In the genomic region with DNA sequence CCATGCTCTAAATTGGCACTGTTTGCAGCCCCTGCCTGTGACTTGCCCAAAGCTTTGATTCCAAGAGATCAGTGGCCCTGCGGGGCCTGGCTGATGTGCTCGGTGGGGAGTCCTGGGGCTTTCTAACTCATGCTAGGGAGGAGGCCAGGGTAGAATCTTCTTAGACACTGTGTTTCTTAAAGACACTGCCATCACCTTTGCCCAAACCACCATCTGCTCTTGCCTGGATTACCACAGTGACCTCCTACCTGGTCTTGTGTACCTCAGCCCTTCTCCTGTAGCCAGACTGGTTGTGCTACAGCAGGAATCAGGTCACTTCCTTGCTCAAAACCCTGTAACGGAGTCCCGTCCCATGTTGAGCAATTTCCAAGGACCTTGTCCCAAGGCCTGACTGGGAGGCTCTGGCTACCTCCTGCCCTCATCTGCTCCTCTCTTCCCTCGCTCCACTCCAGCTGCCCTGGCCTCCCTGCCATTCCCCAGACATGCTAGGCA, we compare ENCODE assay signal across 2 cellular contexts.
TF ChIP-seq lines count a peak whose summit lies in the region.

No MANE protein-coding gene starts in this region.

TF ChIP-seq in A549, 52 proteins besides CTCF, POLR2A, EP300 and RAD21 (continued from another document):
- TF ChIP-seq, protein P1, sequence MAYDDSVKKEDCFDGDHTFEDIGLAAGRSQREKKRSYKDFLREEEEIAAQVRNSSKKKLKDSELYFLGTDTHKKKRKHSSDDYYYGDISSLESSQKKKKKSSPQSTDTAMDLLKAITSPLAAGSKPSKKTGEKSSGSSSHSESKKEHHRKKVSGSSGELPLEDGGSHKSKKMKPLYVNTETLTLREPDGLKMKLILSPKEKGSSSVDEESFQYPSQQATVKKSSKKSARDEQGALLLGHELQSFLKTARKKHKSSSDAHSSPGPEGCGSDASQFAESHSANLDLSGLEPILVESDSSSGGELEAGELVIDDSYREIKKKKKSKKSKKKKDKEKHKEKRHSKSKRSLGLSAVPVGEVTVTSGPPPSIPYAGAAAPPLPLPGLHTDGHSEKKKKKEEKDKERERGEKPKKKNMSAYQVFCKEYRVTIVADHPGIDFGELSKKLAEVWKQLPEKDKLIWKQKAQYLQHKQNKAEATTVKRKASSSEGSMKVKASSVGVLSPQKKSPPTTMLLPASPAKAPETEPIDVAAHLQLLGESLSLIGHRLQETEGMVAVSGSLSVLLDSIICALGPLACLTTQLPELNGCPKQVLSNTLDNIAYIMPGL (CRISPR knock-in tag; IDR thresholded peaks at IDR 0.05; ENCODE audit: borderline replicate concordance), result no peak
- TF ChIP-seq FOSL2 (IDR thresholded peaks at IDR 0.05) (no peak), FOSL2 (CRISPR knock-in tag; IDR thresholded peaks at IDR 0.05) (no peak), ZNF302 (CRISPR knock-in tag; IDR thresholded peaks at IDR 0.05) (no peak), GATA3 (IDR thresholded peaks at IDR 0.05; ENCODE audit: borderline replicate concordance) (no peak), CHD4 (IDR thresholded peaks at IDR 0.05; ENCODE audit: borderline replicate concordance) (no peak), JUNB (IDR thresholded peaks at IDR 0.05) (no peak)
- TF ChIP-seq, protein P2, sequence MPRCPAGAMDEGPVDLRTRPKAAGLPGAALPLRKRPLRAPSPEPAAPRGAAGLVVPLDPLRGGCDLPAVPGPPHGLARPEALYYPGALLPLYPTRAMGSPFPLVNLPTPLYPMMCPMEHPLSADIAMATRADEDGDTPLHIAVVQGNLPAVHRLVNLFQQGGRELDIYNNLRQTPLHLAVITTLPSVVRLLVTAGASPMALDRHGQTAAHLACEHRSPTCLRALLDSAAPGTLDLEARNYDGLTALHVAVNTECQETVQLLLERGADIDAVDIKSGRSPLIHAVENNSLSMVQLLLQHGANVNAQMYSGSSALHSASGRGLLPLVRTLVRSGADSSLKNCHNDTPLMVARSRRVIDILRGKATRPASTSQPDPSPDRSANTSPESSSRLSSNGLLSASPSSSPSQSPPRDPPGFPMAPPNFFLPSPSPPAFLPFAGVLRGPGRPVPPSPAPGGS (IDR thresholded peaks at IDR 0.05), result no peak
- TF ChIP-seq, protein P3, sequence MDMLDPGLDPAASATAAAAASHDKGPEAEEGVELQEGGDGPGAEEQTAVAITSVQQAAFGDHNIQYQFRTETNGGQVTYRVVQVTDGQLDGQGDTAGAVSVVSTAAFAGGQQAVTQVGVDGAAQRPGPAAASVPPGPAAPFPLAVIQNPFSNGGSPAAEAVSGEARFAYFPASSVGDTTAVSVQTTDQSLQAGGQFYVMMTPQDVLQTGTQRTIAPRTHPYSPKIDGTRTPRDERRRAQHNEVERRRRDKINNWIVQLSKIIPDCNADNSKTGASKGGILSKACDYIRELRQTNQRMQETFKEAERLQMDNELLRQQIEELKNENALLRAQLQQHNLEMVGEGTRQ (IDR thresholded peaks at IDR 0.05), result no peak

TF ChIP-seq in IMR-90, 13 proteins besides CTCF, POLR2A, EP300 and RAD21 (continued from another document):
- TF ChIP-seq, protein P3 (IDR thresholded peaks at IDR 0.05; ENCODE audit: low read depth, low read length), result no peak
- no peak for TF ChIP-seq MAZ (IDR thresholded peaks at IDR 0.05; ENCODE audit: borderline replicate concordance, low read depth, low read length)
- no peak for TF ChIP-seq CEBPB (IDR thresholded peaks at IDR 0.05; ENCODE audit: low read depth, low read length)
- TF ChIP-seq CHD1 (IDR thresholded peaks at IDR 0.05; ENCODE audit: low read depth, low read length), result no peak
- no peak for TF ChIP-seq RCOR1 (IDR thresholded peaks at IDR 0.05; ENCODE audit: insufficient replicate concordance, low read length)
- TF ChIP-seq, protein P4, sequence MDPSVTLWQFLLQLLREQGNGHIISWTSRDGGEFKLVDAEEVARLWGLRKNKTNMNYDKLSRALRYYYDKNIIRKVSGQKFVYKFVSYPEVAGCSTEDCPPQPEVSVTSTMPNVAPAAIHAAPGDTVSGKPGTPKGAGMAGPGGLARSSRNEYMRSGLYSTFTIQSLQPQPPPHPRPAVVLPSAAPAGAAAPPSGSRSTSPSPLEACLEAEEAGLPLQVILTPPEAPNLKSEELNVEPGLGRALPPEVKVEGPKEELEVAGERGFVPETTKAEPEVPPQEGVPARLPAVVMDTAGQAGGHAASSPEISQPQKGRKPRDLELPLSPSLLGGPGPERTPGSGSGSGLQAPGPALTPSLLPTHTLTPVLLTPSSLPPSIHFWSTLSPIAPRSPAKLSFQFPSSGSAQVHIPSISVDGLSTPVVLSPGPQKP (IDR thresholded peaks at IDR 0.05; ENCODE audit: borderline replicate concordance, low read depth, low read length), result no peak
- TF ChIP-seq BHLHE40 (IDR thresholded peaks at IDR 0.05; ENCODE audit: low read depth, low read length), result no peak
- no peak for TF ChIP-seq NFE2L2 (IDR thresholded peaks at IDR 0.05; ENCODE audit: low read depth, low read length)
- no peak for TF ChIP-seq SMC3 (IDR thresholded peaks at IDR 0.05; ENCODE audit: low read depth, low read length)
- TF ChIP-seq FOS (IDR thresholded peaks at IDR 0.05; ENCODE audit: low read depth, low read length), result no peak
- TF ChIP-seq RFX5 (IDR thresholded peaks at IDR 0.05; ENCODE audit: low read depth, low read length), result no peak
- TF ChIP-seq MXI1 (IDR thresholded peaks at IDR 0.05; ENCODE audit: borderline replicate concordance, low read depth, low read length), result no peak
